ENCODE assay signal across 8 cellular contexts in the genomic region with DNA sequence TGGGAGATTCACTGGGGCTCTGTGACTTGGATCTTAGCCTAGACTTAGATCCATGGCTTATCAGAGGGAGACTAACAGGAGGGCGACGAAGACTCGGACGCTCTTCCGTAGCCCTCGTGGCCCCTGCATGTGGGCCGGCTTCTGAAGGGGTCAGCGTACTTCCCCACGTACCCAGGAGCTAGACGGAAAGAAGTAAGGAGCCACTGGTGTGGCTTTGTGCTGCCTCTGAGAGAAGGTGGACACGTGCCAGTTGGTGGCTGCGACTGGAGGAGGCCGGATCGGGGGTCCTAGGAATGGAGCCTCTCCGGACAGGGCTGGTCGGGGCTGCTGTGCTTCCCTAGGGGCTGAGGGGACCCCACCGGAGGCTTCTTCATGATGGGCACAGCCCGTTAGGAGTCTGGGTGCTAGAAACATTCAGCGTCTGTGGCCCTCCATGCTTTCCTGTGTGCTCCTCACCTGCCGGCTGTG. TPM values are rescaled to one million over a fixed set of nuclear protein-coding genes. Genes with fewer than 3 reads are reported as not detected.
DNase-seq lines count a peak whose midpoint lies in the region; ATAC-seq and TF ChIP-seq lines count a peak whose summit lies in the region.
"Had no signal": no experiment of that assay in that cellular context is flagged by ENCODE, and none has a peak within 500 bp of the region (broad histone marks: within the 10 kb centered on the region; RNA-seq: fewer than 3 reads in every experiment).

No MANE protein-coding gene starts in this region.

- no peak for ATAC-seq in HG03039 (IDR thresholded peaks at IDR 0.05; ENCODE audit: unreplicated experiment)
- no peak for ATAC-seq in HG02840 (IDR thresholded peaks at IDR 0.05; ENCODE audit: low FRiP score, unreplicated experiment)

- peaks cover 0 to 13% (median 7%) of the 10 kb centered on the region in 4 donors for H3K4me1 ChIP-seq in Peyer's patch
- peaks cover 19 to 98% (median 72%) of the 10 kb centered on the region in 6 donors for H3K4me1 ChIP-seq in spleen

- H3K27ac ChIP-seq in Peyer's patch (peak overlapping the region; percentile 59 to 96 (median 74)), spleen (peak overlapping the region; percentile 78 to 93 (median 88))

- whole genome bisulfite sequencing in spleen, 5 donors, result 9 to 40% (median 19%) methylated on average over 19 to 20 of the region's 20 CpGs

- intact Hi-C loops in spleen (cut with DNase I; ENCODE audit: low total_unique reads), result no loop called here

- no peak for TF ChIP-seq CTCF in Peyer's patch (IDR thresholded peaks at IDR 0.05)
- no peak for TF ChIP-seq CTCF in spleen (IDR thresholded peaks at IDR 0.05 in 8 of 11, conservative IDR thresholded peaks at IDR 0.05 in 3 of 11)

- peak; percentile 33 for TF ChIP-seq POLR2A in GM18526 (IDR thresholded peaks at IDR 0.05; ENCODE audit: extremely low read depth, insufficient read length)
- no peak for TF ChIP-seq POLR2A in Peyer's patch (IDR thresholded peaks at IDR 0.05)
- TF ChIP-seq POLR2A in spleen (IDR thresholded peaks at IDR 0.05), result no peak

- H3K27me3 ChIP-seq in Peyer's patch (no peaks in the 10 kb centered on the region), spleen (replicated peaks in 1 of 7) (no peaks in the 10 kb centered on the region)

- no peaks in the 10 kb centered on the region for H3K36me3 ChIP-seq in Peyer's patch
- peaks cover 0 to 18% (median 2%) of the 10 kb centered on the region in 6 donors for H3K36me3 ChIP-seq in spleen

- DNase-seq in Peyer's patch (peak in 1 of 3 donors; percentile 34), spleen (no peak), NCI-H1436 treated with DMSO at 0.1 percent for 48 hours (lab: John Stamatoyannopoulos, UW) (no peak)
- DNase-seq in effector CD4-positive, alpha-beta T cell, result peak; percentile 15
- DNase-seq: NCI-H1930 had no signal

- no peaks in the 10 kb centered on the region for H3K9me3 ChIP-seq in Peyer's patch
- H3K9me3 ChIP-seq in spleen, result no peaks in the 10 kb centered on the region

- H3K4me3 ChIP-seq in Peyer's patch (peak overlapping the region; percentile 40 to 68 (median 53)), spleen (peak overlapping the region; percentile 53 to 86 (median 72))

RNA-seq across cellular contexts. Expression of gene NRROS, which starts 1.0 kb away (rescaled TPM):
- total RNA-seq in Peyer's patch (10 to 100 TPM in 1 of 4 donors, 1 to 10 TPM in 2, under 1 TPM in 1; 0.70 to 10.7 (median 2.8) TPM), spleen (10 to 100 TPM; 25.7 to 35.2 (median 30.8) TPM)
- polyA plus RNA-seq in spleen, result 10 to 100 TPM in 1 of 3 donors, 1 to 10 TPM in 2; 7.8 to 20.3 (median 8.4) TPM
